Comparison of ENCODE assay signal across 23 cellular contexts in genomic region chr4:1566838-1567518, GRCh38.
DNase-seq lines count a peak whose midpoint lies in the region; ATAC-seq, FAIRE-seq and TF ChIP-seq lines count a peak whose summit lies in the region.
"Had no signal": no experiment of that assay in that cellular context is flagged by ENCODE, and none has a peak within 500 bp of the region (broad histone marks: within the 10 kb centered on the region; RNA-seq: fewer than 3 reads in every experiment).

No MANE protein-coding gene starts in this region.

- no peak overlapping the region for H3K4me2 ChIP-seq in K562 (ENCODE audit: insufficient read depth, low read length)
- H3K4me2 ChIP-seq: neural progenitor cell had no signal

- no peaks in the 10 kb centered on the region for H3K79me2 ChIP-seq in K562 (ENCODE audit: control insufficient read depth, insufficient read depth, low read length)

- H3K4me3 ChIP-seq in right atrium auricular region: no peak overlapping the region
- H3K4me3 ChIP-seq in K562: no peak overlapping the region
- H3K4me3 ChIP-seq in lower lobe of right lung: no peak overlapping the region
- H3K4me3 ChIP-seq in body of pancreas: no peak overlapping the region
- H3K4me3 ChIP-seq: ascending aorta, heart right ventricle, neural progenitor cell had no signal

- CTCF ChIA-PET in K562 (lab: Yijun Ruan, JAX; ENCODE audit: low intra/inter-chr PET ratio): no interaction called here

- H3K27ac ChIP-seq in right atrium auricular region: no peak overlapping the region
- H3K27ac ChIP-seq in K562 (ENCODE audit: extremely low read depth, low read depth, low read length): no peak overlapping the region
- no peak overlapping the region for H3K27ac ChIP-seq in lower lobe of right lung
- no peak overlapping the region for H3K27ac ChIP-seq in body of pancreas
- H3K27ac ChIP-seq: ascending aorta, epithelial cell of prostate, heart right ventricle, neural progenitor cell had no signal

- DNase-seq in Right ventricle myocardium superior (peak; percentile 29), right atrium auricular region (ENCODE audit: low spot score) (no peak), K562 (ENCODE audit: extremely low read depth in 1 of 4, low spot score in 3 of 4) (no peak), lower lobe of right lung (peak; percentile 37), NCI-H2196 treated with DMSO at 0.1 percent for 48 hours (lab: John Stamatoyannopoulos, UW; ENCODE audit: unreplicated experiment) (no peak), body of pancreas (no peak), NCI-H2029 treated with DMSO at 0.1 percent for 48 hours (lab: John Stamatoyannopoulos, UW) (no peak)
- DNase-seq in activated CD4-positive, CD25-positive, alpha-beta regulatory T cell (lab: John Stamatoyannopoulos, UW): no peak
- DNase-seq: activated CD4-positive, alpha-beta memory T cell treated with anti-CD3 and anti-CD28 coated beads, Interleukin-2, amount 10 ng/mL, durations not matched to agents 7 days and 5 days; activated naive CD4-positive, alpha-beta T cell treated with Interleukin-2 at 50 U/mL for 16 hours; activated T-cell treated with anti-CD3 and anti-CD28 coated beads, Interleukin-2, amount 50 U/mL, for 4 hours; C1 segment of cervical spinal cord; Calu3; EL; KG1; NCI-H1436; NCI-H524 treated with DMSO at 0.1 percent for 48 hours; T1000; trophoblast cell had no signal

- peak overlapping the region in 1 of 2 experiments; percentile 20; a peak in 1 of 4 replicates for H3K9ac ChIP-seq in K562 (ENCODE audit: insufficient read depth in 1 of 2, low read depth in 2 of 2, low read length in 2 of 2)
- H3K9ac ChIP-seq: neural progenitor cell had no signal

- TF ChIP-seq POLR2A in K562 (conservative IDR thresholded peaks at IDR 0.05) (no peak), body of pancreas (IDR thresholded peaks at IDR 0.05) (no peak)

- no peak for TF ChIP-seq CTCF in right atrium auricular region (IDR thresholded peaks at IDR 0.05)
- TF ChIP-seq CTCF in K562 (IDR thresholded peaks at IDR 0.05 in 2 of 3, conservative IDR thresholded peaks at IDR 0.05 in 1 of 3; ENCODE audit: insufficient read depth in 2 of 3, low read depth in 1 of 3, low read length in 3 of 3): no peak
- no peak for TF ChIP-seq CTCF in lower lobe of right lung (IDR thresholded peaks at IDR 0.05)
- no peak for TF ChIP-seq CTCF in body of pancreas (IDR thresholded peaks at IDR 0.05)

- no TSS peak for BruUV-seq in K562 (replicated peaks; lab: Mats Ljungman, UMichigan)

- H3K9me1 ChIP-seq in K562 (ENCODE audit: control insufficient read depth, insufficient read depth, low read length): peaks cover 2% of the 10 kb centered on the region

- H2AFZ ChIP-seq in K562 (ENCODE audit: low read depth, low read length): no peak overlapping the region
- H2AFZ ChIP-seq: neural progenitor cell had no signal

- WGBS in K562 (ENCODE audit: insufficient coverage, low coverage, missing lambda C conversion rate): 40% methylated on average over 8 of the region's 19 CpGs
- 57 to 59% methylated on average over 14 to 19 of the region's 19 CpGs for WGBS in body of pancreas, 2 donors

- ATAC-seq in Right ventricle myocardium superior (ENCODE audit: poor library complexity): no peak
- peak; percentile 5 for ATAC-seq in K562
- ATAC-seq in lower lobe of right lung: no peak
- ATAC-seq in body of pancreas: no peak
- ATAC-seq: heart right ventricle had no signal

- no peaks in the 10 kb centered on the region for H3K9me3 ChIP-seq in right atrium auricular region
- H3K9me3 ChIP-seq in K562 (replicated peaks; ENCODE audit: control insufficient read depth, insufficient read depth, low read depth, low read length): no peaks in the 10 kb centered on the region
- H3K9me3 ChIP-seq in lower lobe of right lung: no peaks in the 10 kb centered on the region
- no peaks in the 10 kb centered on the region for H3K9me3 ChIP-seq in body of pancreas
- H3K9me3 ChIP-seq: ascending aorta, heart right ventricle had no signal

- H3K4me1 ChIP-seq in right atrium auricular region: no peaks in the 10 kb centered on the region
- H3K4me1 ChIP-seq in K562 (replicated peaks in 1 of 2; ENCODE audit: control insufficient read depth in 2 of 2, insufficient read depth in 2 of 2, low read length in 2 of 2): peaks cover 6 to 85% of the 10 kb centered on the region in 2 experiments; a peak in 3 of 5 replicates
- H3K4me1 ChIP-seq in lower lobe of right lung: no peaks in the 10 kb centered on the region
- no peaks in the 10 kb centered on the region for H3K4me1 ChIP-seq in body of pancreas
- H3K4me1 ChIP-seq: ascending aorta, heart right ventricle had no signal

- intact Hi-C loops in Right ventricle myocardium superior (cut with DNase I): no loop called here
- intact Hi-C loops in K562 (cut with micrococcal nuclease): no loop called here
- intact Hi-C loops in lower lobe of right lung (cut with DNase I): no loop called here
- intact Hi-C loops in body of pancreas (cut with DNase I): no loop called here

- peaks cover 18% of the 10 kb centered on the region; the same call in 1 of the 2 replicates for H4K20me1 ChIP-seq in K562 (replicated peaks; ENCODE audit: control insufficient read depth, insufficient read depth, low read length)

- no peak for TF ChIP-seq RAD21 in K562 (CRISPR knock-in tag; conservative IDR thresholded peaks at IDR 0.05 in 1 of 2, IDR thresholded peaks at IDR 0.05 in 1 of 2)

- FAIRE-seq in K562 (lab: Jason Lieb, UNC): no peak

- TF ChIP-seq EP300 in K562 (IDR thresholded peaks at IDR 0.05; ENCODE audit: low read length): no peak

- in situ Hi-C loops in K562 (cut with MboI): no loop called here

- H3K36me3 ChIP-seq in right atrium auricular region (no peaks in the 10 kb centered on the region), K562 (ENCODE audit: control insufficient read depth, insufficient read depth, low read length) (no peaks in the 10 kb centered on the region), lower lobe of right lung (no peaks in the 10 kb centered on the region), body of pancreas (replicated peaks in 1 of 2; ENCODE audit: insufficient read depth in 1 of 2, low read depth in 2 of 2) (no peaks in the 10 kb centered on the region)
- H3K36me3 ChIP-seq: ascending aorta, heart right ventricle, neural progenitor cell had no signal

- H3K27me3 ChIP-seq in right atrium auricular region: peaks cover 0 to 6% of the 10 kb centered on the region in 2 donors
- peaks cover 10 to 18% of the 10 kb centered on the region in 2 experiments; a peak in 4 of 5 replicates for H3K27me3 ChIP-seq in K562 (ENCODE audit: control insufficient read depth in 2 of 2, insufficient read depth in 2 of 2, low read length in 2 of 2)
- H3K27me3 ChIP-seq in lower lobe of right lung (ENCODE audit: low read depth): peaks cover 51% of the 10 kb centered on the region
- peaks cover 0 to 5% of the 10 kb centered on the region in 2 donors for H3K27me3 ChIP-seq in body of pancreas
- H3K27me3 ChIP-seq: ascending aorta, neural progenitor cell had no signal

- POLR2A ChIA-PET in K562 (lab: Yijun Ruan, JAX): interaction anchor here (0.7 to 0.8 kb wide), 2 partner anchors 12 to 57 kb away, joined by 3 read pairs; no protein-coding TSS in a partner anchor

TF ChIP-seq in K562, 482 proteins besides CTCF, POLR2A, EP300 and RAD21 (continues in another document):
- TF ChIP-seq ZNF695 (CRISPR knock-in tag; IDR thresholded peaks at IDR 0.05) (no peak), IRF2 (CRISPR knock-in tag; IDR thresholded peaks at IDR 0.05) (no peak), KDM1A (IDR thresholded peaks at IDR 0.05) (no peak), CTBP1 (IDR thresholded peaks at IDR 0.05; ENCODE audit: borderline replicate concordance) (peak; percentile 37; the same call in 1 of the 2 replicates), HIVEP1 (CRISPR knock-in tag; IDR thresholded peaks at IDR 0.05) (no peak), ZNF445 (CRISPR knock-in tag; IDR thresholded peaks at IDR 0.05; ENCODE audit: low read depth) (no peak), MAZ (CRISPR knock-in tag; conservative IDR thresholded peaks at IDR 0.05 in 1 of 2, IDR thresholded peaks at IDR 0.05 in 1 of 2) (no peak), RFX7 (CRISPR knock-in tag; IDR thresholded peaks at IDR 0.05) (no peak), ETS2 (tag; IDR thresholded peaks at IDR 0.05; ENCODE audit: borderline replicate concordance, poor library complexity, severe bottlenecking) (no peak), ZBTB7A (IDR thresholded peaks at IDR 0.05; ENCODE audit: borderline replicate concordance, control insufficient read depth, low read depth, low read length) (no peak; the same call in 1 of the 2 replicates)
- TF ChIP-seq, protein P1, sequence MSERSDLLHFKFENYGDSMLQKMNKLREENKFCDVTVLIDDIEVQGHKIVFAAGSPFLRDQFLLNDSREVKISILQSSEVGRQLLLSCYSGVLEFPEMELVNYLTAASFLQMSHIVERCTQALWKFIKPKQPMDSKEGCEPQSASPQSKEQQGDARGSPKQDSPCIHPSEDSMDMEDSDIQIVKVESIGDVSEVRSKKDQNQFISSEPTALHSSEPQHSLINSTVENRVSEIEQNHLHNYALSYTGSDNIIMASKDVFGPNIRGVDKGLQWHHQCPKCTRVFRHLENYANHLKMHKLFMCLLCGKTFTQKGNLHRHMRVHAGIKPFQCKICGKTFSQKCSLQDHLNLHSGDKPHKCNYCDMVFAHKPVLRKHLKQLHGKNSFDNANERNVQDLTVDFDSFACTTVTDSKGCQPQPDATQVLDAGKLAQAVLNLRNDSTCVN (CRISPR knock-in tag; IDR thresholded peaks at IDR 0.05): no peak
- TF ChIP-seq, protein P2, sequence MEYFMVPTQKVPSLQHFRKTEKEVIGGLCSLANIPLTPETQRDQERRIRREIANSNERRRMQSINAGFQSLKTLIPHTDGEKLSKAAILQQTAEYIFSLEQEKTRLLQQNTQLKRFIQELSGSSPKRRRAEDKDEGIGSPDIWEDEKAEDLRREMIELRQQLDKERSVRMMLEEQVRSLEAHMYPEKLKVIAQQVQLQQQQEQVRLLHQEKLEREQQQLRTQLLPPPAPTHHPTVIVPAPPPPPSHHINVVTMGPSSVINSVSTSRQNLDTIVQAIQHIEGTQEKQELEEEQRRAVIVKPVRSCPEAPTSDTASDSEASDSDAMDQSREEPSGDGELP (CRISPR knock-in tag; IDR thresholded peaks at IDR 0.05; ENCODE audit: borderline replicate concordance): peak; percentile 55; the same call in 1 of the 2 replicates

Comparison
In these comparisons a context has a peak if more than half of its experiments do, and no peak if none do; other contexts are left out.
1. DNase-seq: peak in Right ventricle myocardium superior (single experiment) and lower lobe of right lung (single experiment); none in right atrium auricular region (single experiment), K562 (0 of 4), activated CD4-positive, CD25-positive, alpha-beta regulatory T cell (0 of 4), NCI-H2196 treated with DMSO at 0.1 percent for 48 hours (single experiment), body of pancreas (0 of 4) and NCI-H2029 treated with DMSO at 0.1 percent for 48 hours (single experiment).